Comparison of ENCODE assay signal across 8 cellular contexts in genomic region chr10:102450374-102451104, GRCh38. TPM values are rescaled to one million over a fixed set of nuclear protein-coding genes. Genes with fewer than 3 reads are reported as not detected.
DNase-seq lines count a peak whose midpoint lies in the region; ATAC-seq and TF ChIP-seq lines count a peak whose summit lies in the region.

No MANE protein-coding gene starts in this region.

- peak overlapping the region; percentile 46 for H3K9ac ChIP-seq in rectal smooth muscle tissue (ENCODE audit: low read length)

- ATAC-seq in HG02759 (IDR thresholded peaks at IDR 0.05; ENCODE audit: unreplicated experiment), result peak; percentile 83
- peak; percentile 94 for ATAC-seq in aorta (ENCODE audit: low FRiP score)

- DNase-seq in GM13977 (ENCODE audit: low spot score) (peak; percentile 92), NCI-H1417 (lab: John Stamatoyannopoulos, UW) (peak; percentile 81 to 88 (median 87)), T-helper 2 cell (peak; percentile 71 to 98 (median 85)), anterior cingulate cortex (lab: John Stamatoyannopoulos, UW) (peak in 56 of 58 donors; percentile 25 to 90 (median 68)), hepatic stellate cell (ENCODE audit: low spot score) (peak; percentile 87), aorta (peak; percentile 91 to 92)

- no peaks in the 10 kb centered on the region for H3K9me3 ChIP-seq in aorta (ENCODE audit: control insufficient read depth, low read length)

- WGBS in aorta, 2 donors, result 0 to 1% methylated on average over 63 to 104 of the region's 104 CpGs

- intact Hi-C loops in aorta (cut with DNase I), result no loop called here

- no peak for TF ChIP-seq CTCF in GM13977 (IDR thresholded peaks at IDR 0.05; ENCODE audit: extremely low read depth, insufficient read depth, missing control alignments)

- in situ Hi-C loops in GM13977 (cut with MboI; ENCODE audit: low pct_unique_long_range_greater_than_20kb, low sequenced_read_pairs, unreplicated experiment), result no loop called here

- peak overlapping the region; percentile 80 for H3K4me3 ChIP-seq in rectal smooth muscle tissue (ENCODE audit: low read length)
- H3K4me3 ChIP-seq in aorta (ENCODE audit: low read length in 2 of 2), result peak overlapping the region; percentile 81 to 94

- no peaks in the 10 kb centered on the region for H3K36me3 ChIP-seq in rectal smooth muscle tissue (ENCODE audit: control insufficient read depth, insufficient read depth, low read length)
- no peaks in the 10 kb centered on the region for H3K36me3 ChIP-seq in aorta (ENCODE audit: control insufficient read depth in 1 of 2, insufficient read depth in 2 of 2, low read length in 1 of 2)

- H3K27ac ChIP-seq in rectal smooth muscle tissue (ENCODE audit: low read depth, low read length), result peak overlapping the region; percentile 62
- peak overlapping the region in 1 of 2 donors; percentile 41 for H3K27ac ChIP-seq in aorta (ENCODE audit: low read depth in 1 of 2, low read length in 2 of 2)

- H3K4me1 ChIP-seq in rectal smooth muscle tissue (ENCODE audit: control insufficient read depth, insufficient read depth, low read length) (no peaks in the 10 kb centered on the region), aorta (ENCODE audit: control insufficient read depth in 1 of 2, insufficient read depth in 2 of 2, low read length in 2 of 2) (no peaks in the 10 kb centered on the region)

- H3K27me3 ChIP-seq in rectal smooth muscle tissue (ENCODE audit: control insufficient read depth, insufficient read depth, low read length) (no peaks in the 10 kb centered on the region), aorta (ENCODE audit: control insufficient read depth in 1 of 2, insufficient read depth in 2 of 2, low read length in 1 of 2) (no peaks in the 10 kb centered on the region)

RNA-seq across cellular contexts. Expression of gene C10orf95, which starts 0.8 kb away (rescaled TPM):
- not detected for total RNA-seq in aorta
- polyA plus RNA-seq in aorta, result under 1 TPM in 1 of 2 donors, not detected in 1; 0.36 TPM

RNA-seq across cellular contexts. Expression of gene CUEDC2, which starts 18.2 kb away (rescaled TPM):
- 10 to 100 TPM; 40.6 to 48.2 TPM for total RNA-seq in aorta
- 10 to 100 TPM; 55.3 to 80.2 TPM for polyA plus RNA-seq in aorta

RNA-seq across cellular contexts. Expression of gene FBXL15, which starts 29.9 kb away (rescaled TPM):
- 10 to 100 TPM in 1 of 2 donors, 1 to 10 TPM in 1; 8.7 to 12.1 TPM for total RNA-seq in aorta
- 10 to 100 TPM in 1 of 2 donors, 1 to 10 TPM in 1; 7.0 to 30.5 TPM for polyA plus RNA-seq in aorta

RNA-seq across cellular contexts. Expression of gene PSD, which starts 32.0 kb away (rescaled TPM):
- total RNA-seq in aorta, result 1 to 10 TPM in 1 of 2 donors, under 1 TPM in 1; 0.16 to 1.4 TPM
- polyA plus RNA-seq in aorta, result under 1 TPM; 0.25 to 0.33 TPM

RNA-seq across cellular contexts. Expression of gene ACTR1A, which starts 52.0 kb away (rescaled TPM):
- 10 to 100 TPM; 91.6 to 92.9 TPM for total RNA-seq in aorta
- 10 to 100 TPM; 46.8 to 75.2 TPM for polyA plus RNA-seq in aorta
